8 cellular contexts compared by ENCODE assay signal in the genomic region with DNA sequence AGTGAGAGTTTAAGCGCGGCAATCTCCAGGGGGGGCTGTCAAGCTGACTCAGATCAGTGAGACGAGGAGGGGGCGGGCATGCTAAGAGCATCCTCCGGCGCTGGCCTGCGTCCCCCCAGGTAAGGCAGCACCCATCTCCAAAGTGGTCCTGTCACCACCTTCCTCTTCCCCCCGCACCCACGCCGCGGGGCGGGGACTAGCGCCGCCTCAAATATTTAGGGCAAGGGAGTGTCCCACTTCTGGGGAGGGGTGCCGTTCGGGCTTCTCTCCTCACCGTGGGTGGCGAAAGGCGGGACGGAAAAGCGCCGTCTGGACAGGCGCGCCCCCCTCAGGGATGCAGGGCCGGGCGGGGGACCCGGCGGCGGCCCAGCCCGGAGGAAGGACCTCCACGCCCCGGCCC. TPM values are rescaled to one million over a fixed set of nuclear protein-coding genes. Genes with fewer than 3 reads are reported as not detected.
A peak's percentile ranks its signal among the peaks of the same experiment; 100 is the strongest.
DNase-seq lines count a peak whose midpoint lies in the region; ATAC-seq, FAIRE-seq and TF ChIP-seq lines count a peak whose summit lies in the region.

No MANE protein-coding gene starts in this region.

- H3K4me1 ChIP-seq in BE2C (no peaks in the 10 kb centered on the region), Peyer's patch (peaks cover 0 to 20% (median 7%) of the 10 kb centered on the region in 4 donors), small intestine (ENCODE audit: control insufficient read depth in 2 of 2, insufficient read depth in 1 of 2, low read depth in 1 of 2, low read length in 1 of 2) (no peaks in the 10 kb centered on the region)

- H3K27me3 ChIP-seq in BE2C, result no peaks in the 10 kb centered on the region
- peaks cover 0 to 15% of the 10 kb centered on the region in 2 donors for H3K27me3 ChIP-seq in Peyer's patch
- peaks cover 2 to 5% of the 10 kb centered on the region in 2 donors for H3K27me3 ChIP-seq in small intestine (ENCODE audit: control insufficient read depth in 2 of 2, insufficient read depth in 2 of 2, low read length in 2 of 2)

- no peak for TF ChIP-seq POLR2A in Peyer's patch (IDR thresholded peaks at IDR 0.05)

- H3K4me3 Mint-ChIP-seq in endothelial cell (ENCODE audit: unreplicated experiment), result peak overlapping the region; percentile 87

- no peaks in the 10 kb centered on the region for H3K9me3 ChIP-seq in BE2C
- peaks cover 0 to 7% (median 0%) of the 10 kb centered on the region in 4 donors for H3K9me3 ChIP-seq in Peyer's patch
- no peaks in the 10 kb centered on the region for H3K9me3 ChIP-seq in small intestine (ENCODE audit: control insufficient read depth, low read depth)

- H3K4me3 ChIP-seq in BE2C (ENCODE audit: low read depth, low read length) (peak overlapping the region; percentile 60), Peyer's patch (peak overlapping the region; percentile 30 to 63 (median 58)), small intestine (ENCODE audit: low read depth in 1 of 2, low read length in 2 of 2) (peak overlapping the region; percentile 2 to 49)

- DNase-seq in BE2C, result no peak
- peak in 2 of 3 donors; percentile 22 to 44 for DNase-seq in Peyer's patch
- DNase-seq in endothelial cell (ENCODE audit: low spot score), result no peak
- DNase-seq in small intestine, result no peak
- DNase-seq in SHP77 (lab: John Stamatoyannopoulos, UW), result no peak
- no peak for DNase-seq in DMS79 (lab: John Stamatoyannopoulos, UW)

- H3K36me3 ChIP-seq in BE2C (no peaks in the 10 kb centered on the region), Peyer's patch (no peaks in the 10 kb centered on the region), small intestine (ENCODE audit: control insufficient read depth in 2 of 2, insufficient read depth in 2 of 2, low read length in 2 of 2) (no peaks in the 10 kb centered on the region)

- TF ChIP-seq CTCF in BE2C (IDR thresholded peaks at IDR 0.05; ENCODE audit: low read depth, low read length) (no peak), Peyer's patch (IDR thresholded peaks at IDR 0.05) (no peak), endothelial cell (IDR thresholded peaks at IDR 0.05; ENCODE audit: unreplicated experiment) (no peak)

- ATAC-seq in GM21381 (IDR thresholded peaks at IDR 0.05; ENCODE audit: unreplicated experiment) (peak; percentile 30), HG03565 (IDR thresholded peaks at IDR 0.05; ENCODE audit: unreplicated experiment) (no peak)

- no peak for FAIRE-seq in small intestine (lab: Jason Lieb, UNC)

- H3K36me3 Mint-ChIP-seq in endothelial cell (ENCODE audit: low read depth, unreplicated experiment), result peaks cover 3% of the 10 kb centered on the region

- 4 to 10% (median 9%) methylated on average over 12 to 32 of the region's 32 CpGs for WGBS in small intestine, 3 donors

- no peaks in the 10 kb centered on the region for H3K9me3 Mint-ChIP-seq in endothelial cell (ENCODE audit: unreplicated experiment)

- H3K27ac ChIP-seq in Peyer's patch (peak overlapping the region in 1 of 4 donors; percentile 52), small intestine (ENCODE audit: low read depth in 1 of 2, low read length in 1 of 2) (no peak overlapping the region)

- H3K27me3 Mint-ChIP-seq in endothelial cell (ENCODE audit: unreplicated experiment), result peaks cover 17% of the 10 kb centered on the region

- H3K27ac Mint-ChIP-seq in endothelial cell (ENCODE audit: unreplicated experiment), result no peak overlapping the region

- H3K4me1 Mint-ChIP-seq in endothelial cell (ENCODE audit: unreplicated experiment), result peaks cover 14% of the 10 kb centered on the region

RNA-seq across cellular contexts. Expression of a gene that starts 0.4 kb away (rescaled TPM):
- polyA plus RNA-seq in BE2C (2012; ENCODE audit: insufficient read depth, insufficient read length, low read depth), result 28.3 TPM
- total RNA-seq in Peyer's patch (1 to 10 TPM; 1.9 to 5.8 (median 2.0) TPM), endothelial cell (ENCODE audit: unreplicated experiment) (5.0 TPM)
- 10 to 100 TPM in 1 of 3 donors, 1 to 10 TPM in 1, not detected in 1; 3.0 to 10.6 TPM for polyA plus RNA-seq in small intestine

Comparison
In these comparisons a context has a peak if more than half of its experiments do, and no peak if none do; other contexts are left out.
1. DNase-seq: peak in Peyer's patch (2 of 3); none in BE2C (single experiment), endothelial cell (single experiment), small intestine (single experiment), SHP77 (0 of 2) and DMS79 (single experiment).
2. Peak in every context shown above with its lines, with median percentiles within 50 percentile points of each other: H3K4me3 ChIP-seq.